8 cellular contexts compared by ENCODE assay signal in genomic region chr22:37187552-37187890, GRCh38. TPM values are rescaled to one million over a fixed set of nuclear protein-coding genes. Genes with fewer than 3 reads are reported as not detected.
DNase-seq lines count a peak whose midpoint lies in the region; ATAC-seq and TF ChIP-seq lines count a peak whose summit lies in the region.

No MANE protein-coding gene starts in this region.

- no peaks in the 10 kb centered on the region for H3K9me3 ChIP-seq in PC-3 (ENCODE audit: low read length)
- no peaks in the 10 kb centered on the region for H3K9me3 ChIP-seq in esophagus squamous epithelium
- H3K9me3 ChIP-seq in effector memory CD4-positive, alpha-beta T cell (ENCODE audit: control insufficient read depth, low read length), result no peaks in the 10 kb centered on the region

- H3K9ac ChIP-seq in PC-3 (ENCODE audit: low read length), result peak overlapping the region; percentile 80

- POLR2A ChIA-PET in AG04449 (lab: Yijun Ruan, JAX) (interaction anchor here (1.0 kb wide), 1 partner anchor 12 kb away, joined by 3 read pairs; no protein-coding TSS in a partner anchor), PC-3 (lab: Charles Lee; ENCODE audit: unreplicated experiment) (no interaction called here)

- H3K27ac ChIP-seq in PC-3 (ENCODE audit: low read length) (peak overlapping the region; percentile 96), esophagus squamous epithelium (peak overlapping the region; percentile 75 to 91 (median 88))
- H3K27ac ChIP-seq in effector memory CD4-positive, alpha-beta T cell (ENCODE audit: insufficient read depth, low read length, poor library complexity, severe bottlenecking), result no peak overlapping the region

- intact Hi-C loops in PC-3 (cut with micrococcal nuclease), result no loop called here
- intact Hi-C loops in esophagus squamous epithelium (cut with DNase I), result no loop called here
- intact Hi-C loops in natural killer cell (cut with micrococcal nuclease), result no loop called here

- no peak for ATAC-seq in PC-3
- ATAC-seq in natural killer cell, result no peak

- DNase-seq in AG04449 (ENCODE audit: low read depth, low spot score) (no peak), PC-3 (peak; percentile 58), esophagus squamous epithelium (lab: John Stamatoyannopoulos, UW) (no peak), natural killer cell (no peak), cerebellar nuclear complex (lab: John Stamatoyannopoulos, UW) (no peak), globus pallidus (ENCODE audit: low spot score) (no peak)
- DNase-seq in effector memory CD4-positive, alpha-beta T cell, result no peak
- no peak for DNase-seq in activated naive CD4-positive, alpha-beta T cell treated with Interleukin-2 at 50 U/mL for 16 hours

- H3K27me3 ChIP-seq in PC-3 (ENCODE audit: low read length) (no peaks in the 10 kb centered on the region), esophagus squamous epithelium (no peaks in the 10 kb centered on the region)
- H3K27me3 ChIP-seq in effector memory CD4-positive, alpha-beta T cell (replicated peaks; ENCODE audit: control insufficient read depth, insufficient read depth, low read length, poor library complexity, severe bottlenecking), result no peaks in the 10 kb centered on the region

- H3K36me3 Mint-ChIP-seq in natural killer cell, result no peaks in the 10 kb centered on the region

- H3K4me1 Mint-ChIP-seq in natural killer cell, result peaks cover 48 to 58% of the 10 kb centered on the region in 2 donors

- peak overlapping the region; percentile 79 for H3K4me2 ChIP-seq in PC-3 (ENCODE audit: low read length)

- TF ChIP-seq POLR2A in esophagus squamous epithelium (IDR thresholded peaks at IDR 0.05), result no peak

- CTCF ChIA-PET in AG04449 (lab: Yijun Ruan, JAX), result interaction anchor here (0.6 to 6.3 kb wide), 5 partner anchors 10 to 22 kb away, joined by 3 to 72 read pairs (median 13); no protein-coding TSS in a partner anchor
- CTCF ChIA-PET in PC-3 (lab: Charles Lee), result no interaction called here

- WGBS in esophagus squamous epithelium, 2 donors, result 7 to 23% methylated on average over 5 of the region's 5 CpGs

- H3F3A ChIP-seq in PC-3 (ENCODE audit: low read length, unreplicated experiment), result peaks cover 4% of the 10 kb centered on the region

- no TSS peak for BruUV-seq in PC-3 (replicated peaks; lab: Mats Ljungman, UMichigan)

- H3K4me1 ChIP-seq in PC-3 (ENCODE audit: insufficient read depth, low read length) (peaks cover 60% of the 10 kb centered on the region), esophagus squamous epithelium (peaks cover 27 to 66% (median 31%) of the 10 kb centered on the region in 3 donors)
- H3K4me1 ChIP-seq in effector memory CD4-positive, alpha-beta T cell (ENCODE audit: control insufficient read depth, insufficient read depth, low read length, poor library complexity, severe bottlenecking), result peaks cover 18% of the 10 kb centered on the region

- H3K79me2 ChIP-seq in PC-3 (ENCODE audit: low read length), result 0 out of 2 replicates have a peak, but pooled peaks cover 4% of the 10 kb centered on the region

- peak overlapping the region; percentile 38 for H2AFZ ChIP-seq in PC-3 (ENCODE audit: low read length)

- no peaks in the 10 kb centered on the region for H3K9me3 Mint-ChIP-seq in natural killer cell

- H3K9me2 ChIP-seq in PC-3 (replicated peaks; ENCODE audit: low read length), result no peaks in the 10 kb centered on the region

- no peaks in the 10 kb centered on the region for H3K27me3 Mint-ChIP-seq in natural killer cell (ENCODE audit: low read depth in 2 of 2)

- TF ChIP-seq CTCF in AG04449 (IDR thresholded peaks at IDR 0.05; ENCODE audit: insufficient read depth, low read length, missing control alignments), result no peak
- no peak for TF ChIP-seq CTCF in PC-3 (conservative IDR thresholded peaks at IDR 0.05; ENCODE audit: low read depth, low read length)
- TF ChIP-seq CTCF in esophagus squamous epithelium (IDR thresholded peaks at IDR 0.05), result no peak
- no peak for TF ChIP-seq CTCF in natural killer cell (IDR thresholded peaks at IDR 0.05)

- H3K4me3 ChIP-seq in AG04449 (ENCODE audit: low read depth, low read length) (peak overlapping the region; percentile 61), PC-3 (ENCODE audit: low read length) (peak overlapping the region; percentile 56), esophagus squamous epithelium (peak overlapping the region in 3 of 4 donors; percentile 32 to 56 (median 38))
- H3K4me3 ChIP-seq in effector memory CD4-positive, alpha-beta T cell (ENCODE audit: insufficient read depth, low read depth, low read length, poor library complexity, severe bottlenecking), result no peak overlapping the region

- no peaks in the 10 kb centered on the region for H4K20me1 ChIP-seq in PC-3 (ENCODE audit: low read length)

- peak overlapping the region; percentile 80 to 86 for H3K27ac Mint-ChIP-seq in natural killer cell

- no peaks in the 10 kb centered on the region for H3K36me3 ChIP-seq in PC-3 (ENCODE audit: low read depth, low read length)
- peaks cover 0 to under 1% (median 0%) of the 10 kb centered on the region in 3 donors for H3K36me3 ChIP-seq in esophagus squamous epithelium
- no peaks in the 10 kb centered on the region for H3K36me3 ChIP-seq in effector memory CD4-positive, alpha-beta T cell (ENCODE audit: control insufficient read depth, insufficient read depth, low read length)

- peak overlapping the region; percentile 35 for H3K4me3 Mint-ChIP-seq in natural killer cell

RNA-seq across cellular contexts. Expression of gene C1QTNF6, which starts 0.5 kb away (rescaled TPM):
- total RNA-seq in PC-3 (2014; rRNA removed) (3.8 and 5.5 TPM in 2 replicates), esophagus squamous epithelium (1 to 10 TPM; 1.1 to 1.7 (median 1.4) TPM), natural killer cell (10 to 100 TPM in 1 of 3 donors, 1 to 10 TPM in 2; 6.0 to 10.3 (median 6.7) TPM)

RNA-seq across cellular contexts. Expression of gene SSTR3, which starts 24.8 kb away (rescaled TPM):
- total RNA-seq in PC-3 (2014; rRNA removed) (0.55 TPM in 1 of 2 replicates, not detected in the other), esophagus squamous epithelium (not detected), natural killer cell (under 1 TPM; 0.20 to 0.64 (median 0.23) TPM)

RNA-seq across cellular contexts. Expression of gene IL2RB, which starts 37.8 kb away (rescaled TPM):
- total RNA-seq in PC-3 (2014; rRNA removed) (not detected in 2 replicates), esophagus squamous epithelium (1 to 10 TPM; 1.6 to 6.5 (median 2.3) TPM), natural killer cell (1,000 to 10,000 TPM in 2 of 3 donors, 100 to 1,000 TPM in 1; 905 to 1,386 (median 1,021) TPM)

RNA-seq across cellular contexts. Expression of gene RAC2, which starts 56.5 kb away (rescaled TPM):
- total RNA-seq in PC-3 (2014; rRNA removed) (50.5 and 54.5 TPM in 2 replicates), esophagus squamous epithelium (10 to 100 TPM; 17.3 to 27.1 (median 19.6) TPM), natural killer cell (100 to 1,000 TPM; 647 to 744 (median 741) TPM)

Comparison
In these comparisons a context has a peak if more than half of its experiments do, and no peak if none do; other contexts are left out.
1. RNA of gene IL2RB, which starts 37.8 kb away (total RNA-seq): 905 to 1,386 TPM in natural killer cell; 1.6 to 6.5 TPM in esophagus squamous epithelium and not detected in PC-3; every median in the first group is over 100 times any median in the second.